10 cellular contexts compared by ENCODE assay signal in the genomic region with DNA sequence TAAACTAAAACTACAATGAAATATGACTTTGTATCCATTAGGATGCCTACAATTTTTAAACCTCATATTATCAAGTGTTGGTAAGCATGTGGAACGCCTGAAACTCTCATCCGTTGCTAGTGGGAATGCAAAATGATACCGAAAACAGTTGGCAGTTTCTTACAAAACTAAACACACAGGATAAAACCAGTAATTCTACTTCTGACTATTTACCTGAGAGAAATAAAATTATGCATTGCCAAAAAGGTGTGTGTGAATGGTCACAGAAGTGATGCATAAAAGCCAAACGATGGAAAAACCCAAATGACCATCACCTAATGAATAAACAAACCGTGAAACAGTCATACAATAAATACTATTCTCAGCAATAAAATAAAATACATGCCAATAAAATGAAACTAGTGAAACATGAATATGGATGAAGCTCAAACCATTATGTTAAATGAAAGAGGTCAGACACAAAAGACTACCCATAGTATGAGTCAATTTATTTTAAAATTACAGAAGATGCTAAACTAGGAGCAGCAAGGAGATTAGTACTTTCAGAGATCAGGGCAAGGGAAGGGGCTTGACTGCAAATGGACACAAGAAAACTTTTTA.
"Had no signal": no experiment of that assay in that cellular context is flagged by ENCODE, and none has a peak within 500 bp of the region (broad histone marks: within the 10 kb centered on the region; RNA-seq: fewer than 3 reads in every experiment).

No MANE protein-coding gene starts in this region.

- DNase-seq: activated CD4-positive, CD25-positive, alpha-beta regulatory T cell treated with anti-CD3 and anti-CD28 coated beads, Interleukin-2, amount 50 U/mL, for 72 hours; activated naive CD4-positive, alpha-beta T cell treated with anti-CD3 and anti-CD28 coated beads, Interleukin-2, amount 10 ng/mL, durations not matched to agents 7 days and 5 days; central memory CD4-positive, alpha-beta T cell; dermis blood vessel endothelial cell; pancreas; retina; stimulated activated CD4-positive, alpha-beta T cell treated with anti-CD3 and anti-CD28 coated beads, Interleukin-4, amount 100 ng/mL, for 4 hours; trophoblast cell had no signal

- H3K9me3 Mint-ChIP-seq: activated naive CD4-positive, alpha-beta T cell treated with anti-CD3 and anti-CD28 coated beads, Interleukin-2, amount 10 ng/mL, durations not matched to agents 7 days and 5 days had no signal

- H3K27me3 Mint-ChIP-seq: activated naive CD4-positive, alpha-beta T cell treated with anti-CD3 and anti-CD28 coated beads, Interleukin-2, amount 10 ng/mL, durations not matched to agents 7 days and 5 days had no signal

- H3K4me1 ChIP-seq: gastroesophageal sphincter had no signal

- H3K4me3 ChIP-seq: gastroesophageal sphincter, hepatocyte, pancreas had no signal

- H2AFZ ChIP-seq: hepatocyte had no signal

- ATAC-seq: gastroesophageal sphincter had no signal

- H3K4me3 Mint-ChIP-seq: activated naive CD4-positive, alpha-beta T cell treated with anti-CD3 and anti-CD28 coated beads, Interleukin-2, amount 10 ng/mL, durations not matched to agents 7 days and 5 days had no signal

- H3K27me3 ChIP-seq: gastroesophageal sphincter, hepatocyte, pancreas had no signal

- H3K4me2 ChIP-seq: hepatocyte had no signal

- H3K27ac ChIP-seq: gastroesophageal sphincter, hepatocyte, pancreas had no signal

- H3K27ac Mint-ChIP-seq: activated naive CD4-positive, alpha-beta T cell treated with anti-CD3 and anti-CD28 coated beads, Interleukin-2, amount 10 ng/mL, durations not matched to agents 7 days and 5 days had no signal

- H3K9me3 ChIP-seq: gastroesophageal sphincter, pancreas had no signal
